Comparison of ENCODE assay signal across 1 cellular context in the genomic region with DNA sequence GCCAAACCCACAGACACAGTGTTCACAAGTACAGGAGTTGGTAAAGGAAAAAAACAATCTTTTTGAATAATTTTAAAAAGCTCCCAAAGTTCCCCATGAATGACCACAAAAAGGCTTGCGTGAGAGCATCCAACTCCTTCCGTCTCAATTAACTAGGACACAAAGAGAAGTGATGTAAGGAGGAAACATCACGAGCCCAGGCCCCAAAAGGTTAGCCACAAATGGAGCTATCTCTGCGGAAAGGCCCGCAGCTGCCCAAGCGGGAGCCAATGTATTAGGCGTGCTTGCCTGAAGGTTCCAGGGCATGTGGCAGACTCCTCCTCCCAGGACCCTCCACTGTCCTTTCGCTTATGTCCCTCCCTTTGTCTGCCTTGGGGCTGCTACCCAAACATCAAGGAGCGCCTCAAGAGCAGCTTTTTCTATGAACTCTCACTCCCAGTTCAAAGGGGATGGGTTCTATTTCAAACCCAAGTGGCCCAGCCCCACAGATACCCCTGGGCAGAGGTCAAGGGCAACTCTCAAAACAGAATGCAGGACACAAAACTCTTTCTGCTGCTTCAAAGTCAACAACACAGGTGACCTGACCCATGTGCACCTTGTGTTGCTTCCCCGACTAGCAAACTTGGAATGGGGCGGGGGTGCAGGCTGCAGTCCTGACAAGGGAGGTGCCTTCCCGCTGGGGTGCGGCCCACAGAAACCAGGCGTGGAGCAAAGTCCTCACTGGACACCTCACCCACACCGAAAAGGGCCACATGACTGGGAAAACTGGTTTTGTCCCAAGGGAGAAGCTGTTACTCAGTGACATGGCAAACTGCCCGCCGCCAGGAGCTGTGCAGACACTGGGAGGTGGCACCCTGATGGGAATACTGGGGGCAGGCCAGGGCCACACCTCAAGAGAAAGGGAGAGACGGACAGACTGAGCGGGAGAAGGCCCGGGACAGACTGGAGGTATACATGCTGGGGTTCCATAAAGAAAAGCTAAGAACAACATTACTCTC.
TF ChIP-seq lines count a peak whose summit lies in the region.

No MANE protein-coding gene starts in this region.

TF ChIP-seq in H1, 55 proteins besides CTCF, POLR2A, EP300 and RAD21:
- no peak for TF ChIP-seq TAF1 (IDR thresholded peaks at IDR 0.05; ENCODE audit: low read depth, low read length)
- TF ChIP-seq BCL11A (IDR thresholded peaks at IDR 0.05; ENCODE audit: low read depth in 2 of 2, low read length in 2 of 2): no peak
- no peak for TF ChIP-seq CBX5 (IDR thresholded peaks at IDR 0.05; ENCODE audit: low read depth, low read length)
- no peak for TF ChIP-seq CEBPB (IDR thresholded peaks at IDR 0.05; ENCODE audit: low read depth, low read length)
- TF ChIP-seq RBBP5 (IDR thresholded peaks at IDR 0.05; ENCODE audit: borderline replicate concordance, low read depth, low read length): no peak
TF ChIP-seq in H1: peak in this region for 0.
